In the genomic region with DNA sequence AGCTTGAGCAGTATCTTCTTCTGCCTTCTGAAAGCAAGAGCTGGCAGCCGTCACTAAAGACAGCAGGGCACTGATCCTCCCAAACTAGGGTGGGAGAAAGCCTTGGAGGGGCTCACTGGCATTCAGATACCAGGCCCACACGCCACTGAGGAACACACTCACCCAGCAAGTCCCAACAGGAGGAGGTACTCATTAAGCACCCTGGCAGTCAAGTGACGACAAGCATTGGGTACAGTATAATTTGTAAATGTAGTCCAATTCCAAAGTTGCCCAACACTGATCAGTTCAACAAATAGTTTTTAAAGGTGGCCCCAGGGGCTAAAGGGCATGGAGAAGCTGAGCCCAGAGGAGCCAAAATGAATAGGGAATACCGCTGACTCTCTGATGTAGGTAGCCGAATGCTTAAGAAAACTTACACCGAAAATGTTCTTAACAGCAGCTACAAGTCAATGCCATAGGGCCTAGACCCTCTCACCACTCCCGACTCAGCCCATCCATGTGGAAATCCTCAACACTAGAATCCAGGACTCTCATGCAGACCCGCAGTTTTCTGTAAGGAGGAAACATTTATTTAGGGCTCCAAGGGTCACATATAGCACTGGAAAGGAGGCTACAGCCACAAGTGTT, we compare ENCODE assay signal across 28 cellular contexts. TPM values are rescaled to one million over a fixed set of nuclear protein-coding genes. Genes with fewer than 3 reads are reported as not detected.
DNase-seq lines count a peak whose midpoint lies in the region; ATAC-seq and TF ChIP-seq lines count a peak whose summit lies in the region.
"Had no signal": no experiment of that assay in that cellular context is flagged by ENCODE, and none has a peak within 500 bp of the region (broad histone marks: within the 10 kb centered on the region; RNA-seq: fewer than 3 reads in every experiment).

No MANE protein-coding gene starts in this region.

- TF ChIP-seq CTCF in coronary artery (IDR thresholded peaks at IDR 0.05) (no peak), lung (IDR thresholded peaks at IDR 0.05; ENCODE audit: control extremely low read depth, extremely low read depth) (no peak), suprapubic skin (IDR thresholded peaks at IDR 0.05) (no peak)

- H3K27ac ChIP-seq in coronary artery: peak overlapping the region; percentile 61 to 87
- peak overlapping the region; percentile 87 to 89 for H3K27ac ChIP-seq in lung (ENCODE audit: low read depth in 1 of 2, low read length in 1 of 2)
- no peak overlapping the region for H3K27ac ChIP-seq in suprapubic skin
- H3K27ac ChIP-seq: brain microvascular endothelial cell, foreskin keratinocyte had no signal

- peak; percentile 30 for DNase-seq in activated effector memory CD4-positive, alpha-beta T cell treated with anti-CD3 and anti-CD28 coated beads, Interleukin-2, amount 50 U/mL, for 16 hours
- DNase-seq in activated effector memory CD4-positive, alpha-beta T cell treated with Interleukin-2 at 50 U/mL for 16 hours: no peak
- DNase-seq in coronary artery (ENCODE audit: low spot score): no peak
- DNase-seq in lung (ENCODE audit: low spot score): no peak
- peak in 1 of 2 donors; percentile 35 for DNase-seq in suprapubic skin (ENCODE audit: low spot score in 2 of 2)
- no peak for DNase-seq in T-helper 1 cell
- DNase-seq in NCI-H128 (lab: John Stamatoyannopoulos, UW; ENCODE audit: unreplicated experiment): no peak
- DNase-seq: 8988T; activated CD4-positive, alpha-beta T cell treated with anti-CD3 and anti-CD28 coated beads, Interleukin-2, amount 50 U/mL, for 48 hours; activated CD8-positive, alpha-beta memory T cell treated with anti-CD3 and anti-CD28 coated beads, Interleukin-2, amount 50 U/mL, for 48 hours; activated naive CD8-positive, alpha-beta T cell treated with anti-CD3 and anti-CD28 coated beads, Interleukin-2, amount 50 U/mL, for 24 hours; brain microvascular endothelial cell; CD4-positive, alpha-beta memory T cell; dermis blood vessel endothelial cell; DMS153; IMR-90; NCI-H1417; NCI-H524; stimulated activated CD4-positive, alpha-beta T cell treated with anti-CD3 and anti-CD28 coated beads, Interleukin-1b, Interleukin-23, amount 100 ng/mL, for 48 hours; trophoblast cell had no signal

- peaks cover 24 to 26% of the 10 kb centered on the region in 2 donors for H3K4me1 ChIP-seq in lung (ENCODE audit: control insufficient read depth in 2 of 2, insufficient read depth in 2 of 2, low read length in 2 of 2)
- H3K4me1 ChIP-seq in suprapubic skin: peaks cover 46% of the 10 kb centered on the region
- H3K4me1 ChIP-seq: foreskin keratinocyte had no signal

- ATAC-seq in lung (ENCODE audit: insufficient read depth, low FRiP score) (no peak), HG02759 (IDR thresholded peaks at IDR 0.05; ENCODE audit: unreplicated experiment) (no peak)
- ATAC-seq: activated naive CD8-positive, alpha-beta T cell treated with anti-CD3 and anti-CD28 coated beads, Interleukin-2, amount 50 U/mL, for 24 hours; foreskin keratinocyte; stimulated activated effector memory CD8-positive, alpha-beta T cell treated with anti-CD3 and anti-CD28 coated beads, Interleukin-12 subunit alpha, Interleukin-12 subunit beta, amount 100 ng/mL, for 72 hours had no signal

- TF ChIP-seq EP300 in suprapubic skin (IDR thresholded peaks at IDR 0.05): no peak

- TF ChIP-seq POLR2A in suprapubic skin (IDR thresholded peaks at IDR 0.05): no peak

- H3K9me3 ChIP-seq in lung (ENCODE audit: control insufficient read depth in 2 of 2, insufficient read depth in 1 of 2, low read length in 1 of 2) (peaks cover 0 to 2% of the 10 kb centered on the region in 2 donors), suprapubic skin (no peaks in the 10 kb centered on the region)

- H3K36me3 ChIP-seq in lung (ENCODE audit: control insufficient read depth in 2 of 2, insufficient read depth in 2 of 2, low read length in 2 of 2) (no peaks in the 10 kb centered on the region), suprapubic skin (no peaks in the 10 kb centered on the region)
- H3K36me3 ChIP-seq: brain microvascular endothelial cell had no signal

- H3K27me3 ChIP-seq in lung (ENCODE audit: control insufficient read depth, insufficient read depth) (no peaks in the 10 kb centered on the region), suprapubic skin (peaks cover 6% of the 10 kb centered on the region)

- H3K4me3 ChIP-seq in coronary artery (peak overlapping the region; percentile 71), lung (no peak overlapping the region), suprapubic skin (peak overlapping the region; percentile 39)

- 84 to 90% methylated on average over 8 of the region's 8 CpGs for WGBS in lung, 2 donors
- WGBS in suprapubic skin: 78% methylated on average over 8 of the region's 8 CpGs

RNA-seq across cellular contexts. Expression of gene LIMS2, which starts 9.9 kb away (rescaled TPM):
- total RNA-seq in lung (100 to 1,000 TPM in 1 of 2 donors, 10 to 100 TPM in 1; 22.2 to 111 TPM), suprapubic skin (10 to 100 TPM in 2 of 4 donors, 1 to 10 TPM in 2; 9.2 to 40.0 (median 15.4) TPM)
- polyA plus RNA-seq in lung: 100 to 1,000 TPM in 1 of 2 donors, 10 to 100 TPM in 1; 49.6 to 138 TPM
- polyA plus RNA-seq: keratinocyte, neural cell had no signal

RNA-seq across cellular contexts. Expression of gene GPR17, which starts 19.4 kb away (rescaled TPM):
- total RNA-seq in lung (under 1 TPM in 1 of 2 donors, not detected in 1; 0.40 TPM), suprapubic skin (under 1 TPM in 2 of 4 donors, not detected in 2; 0.48 to 0.52 TPM)
- polyA plus RNA-seq in lung: 1 to 10 TPM in 1 of 2 donors, under 1 TPM in 1; 0.30 to 1.4 TPM
- total RNA-seq: CD4-positive, alpha-beta memory T cell; dermis blood vessel endothelial cell; endothelial cell of umbilical vein; foreskin keratinocyte; G401; H4; IMR-90 had no signal
- polyA plus RNA-seq: CD4-positive, alpha-beta memory T cell; foreskin keratinocyte; IMR-90; keratinocyte; neural cell had no signal

RNA-seq across cellular contexts. Expression of gene SFT2D3, which starts 35.9 kb away (rescaled TPM):
- total RNA-seq in lung: 10 to 100 TPM in 1 of 2 donors, 1 to 10 TPM in 1; 7.1 to 11.0 TPM
- 1 to 10 TPM; 5.0 to 9.9 TPM for polyA plus RNA-seq in lung
- 10 to 100 TPM; 10.2 to 15.9 (median 12.2) TPM for total RNA-seq in suprapubic skin
